1 cellular context compared by ENCODE assay signal in the genomic region with DNA sequence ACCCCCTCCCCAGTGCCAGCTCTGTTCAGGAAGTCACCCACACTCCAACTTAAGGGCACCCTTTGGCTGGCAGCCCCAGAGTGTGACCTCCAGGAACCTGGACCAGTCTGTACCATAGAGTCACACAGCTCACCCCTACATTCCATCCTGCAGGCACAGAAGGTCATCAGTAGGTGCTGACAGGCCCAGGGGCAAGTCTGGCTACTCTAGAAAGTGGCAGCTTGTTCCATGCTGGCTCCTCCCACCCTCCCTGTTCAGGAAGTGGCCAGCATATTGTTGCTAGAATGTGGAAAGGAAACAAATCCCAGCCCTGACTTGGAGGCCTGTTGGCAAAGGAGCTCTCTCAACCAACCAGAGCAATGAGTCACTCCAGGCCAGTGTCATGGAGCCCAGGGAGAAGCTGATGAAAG.
TF ChIP-seq lines count a peak whose summit lies in the region.

No MANE protein-coding gene starts in this region.

TF ChIP-seq in HepG2, 621 proteins besides CTCF, POLR2A, EP300 and RAD21 (continued from another document and continues in another):
- TF ChIP-seq, protein P1, sequence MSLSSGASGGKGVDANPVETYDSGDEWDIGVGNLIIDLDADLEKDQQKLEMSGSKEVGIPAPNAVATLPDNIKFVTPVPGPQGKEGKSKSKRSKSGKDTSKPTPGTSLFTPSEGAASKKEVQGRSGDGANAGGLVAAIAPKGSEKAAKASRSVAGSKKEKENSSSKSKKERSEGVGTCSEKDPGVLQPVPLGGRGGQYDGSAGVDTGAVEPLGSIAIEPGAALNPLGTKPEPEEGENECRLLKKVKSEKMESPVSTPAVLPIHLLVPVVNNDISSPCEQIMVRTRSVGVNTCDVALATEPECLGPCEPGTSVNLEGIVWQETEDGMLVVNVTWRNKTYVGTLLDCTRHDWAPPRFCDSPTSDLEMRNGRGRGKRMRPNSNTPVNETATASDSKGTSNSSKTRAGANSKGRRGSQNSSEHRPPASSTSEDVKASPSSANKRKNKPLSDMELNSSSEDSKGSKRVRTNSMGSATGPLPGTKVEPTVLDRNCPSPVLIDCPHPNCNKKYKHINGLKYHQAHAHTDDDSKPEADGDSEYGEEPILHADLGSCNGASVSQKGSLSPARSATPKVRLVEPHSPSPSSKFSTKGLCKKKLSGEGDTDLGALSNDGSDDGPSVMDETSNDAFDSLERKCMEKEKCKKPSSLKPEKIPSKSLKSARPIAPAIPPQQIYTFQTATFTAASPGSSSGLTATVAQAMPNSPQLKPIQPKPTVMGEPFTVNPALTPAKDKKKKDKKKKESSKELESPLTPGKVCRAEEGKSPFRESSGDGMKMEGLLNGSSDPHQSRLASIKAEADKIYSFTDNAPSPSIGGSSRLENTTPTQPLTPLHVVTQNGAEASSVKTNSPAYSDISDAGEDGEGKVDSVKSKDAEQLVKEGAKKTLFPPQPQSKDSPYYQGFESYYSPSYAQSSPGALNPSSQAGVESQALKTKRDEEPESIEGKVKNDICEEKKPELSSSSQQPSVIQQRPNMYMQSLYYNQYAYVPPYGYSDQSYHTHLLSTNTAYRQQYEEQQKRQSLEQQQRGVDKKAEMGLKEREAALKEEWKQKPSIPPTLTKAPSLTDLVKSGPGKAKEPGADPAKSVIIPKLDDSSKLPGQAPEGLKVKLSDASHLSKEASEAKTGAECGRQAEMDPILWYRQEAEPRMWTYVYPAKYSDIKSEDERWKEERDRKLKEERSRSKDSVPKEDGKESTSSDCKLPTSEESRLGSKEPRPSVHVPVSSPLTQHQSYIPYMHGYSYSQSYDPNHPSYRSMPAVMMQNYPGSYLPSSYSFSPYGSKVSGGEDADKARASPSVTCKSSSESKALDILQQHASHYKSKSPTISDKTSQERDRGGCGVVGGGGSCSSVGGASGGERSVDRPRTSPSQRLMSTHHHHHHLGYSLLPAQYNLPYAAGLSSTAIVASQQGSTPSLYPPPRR (CRISPR knock-in tag; IDR thresholded peaks at IDR 0.05; ENCODE audit: borderline replicate concordance) = peak; percentile 61; the same call in 1 of the 2 replicates
- TF ChIP-seq ZNF484 (CRISPR knock-in tag; IDR thresholded peaks at IDR 0.05; ENCODE audit: borderline replicate concordance, low read depth) (no peak), RXRA (CRISPR knock-in tag; IDR thresholded peaks at IDR 0.05) (peak; percentile 19; the same call in 1 of the 2 replicates), RORA (CRISPR knock-in tag; IDR thresholded peaks at IDR 0.05) (no peak), ZNF816 (CRISPR knock-in tag; IDR thresholded peaks at IDR 0.05; ENCODE audit: borderline replicate concordance) (0 out of 2 replicates have a peak, but pooled peaks have one; percentile 49), TOPORS (CRISPR knock-in tag; IDR thresholded peaks at IDR 0.05) (no peak), BORCS8-MEF2B (CRISPR knock-in tag; IDR thresholded peaks at IDR 0.05) (no peak), ZSCAN29 (CRISPR knock-in tag; conservative IDR thresholded peaks at IDR 0.05) (peak; percentile 60; the same call in 1 of the 2 replicates)
- TF ChIP-seq, protein P2, sequence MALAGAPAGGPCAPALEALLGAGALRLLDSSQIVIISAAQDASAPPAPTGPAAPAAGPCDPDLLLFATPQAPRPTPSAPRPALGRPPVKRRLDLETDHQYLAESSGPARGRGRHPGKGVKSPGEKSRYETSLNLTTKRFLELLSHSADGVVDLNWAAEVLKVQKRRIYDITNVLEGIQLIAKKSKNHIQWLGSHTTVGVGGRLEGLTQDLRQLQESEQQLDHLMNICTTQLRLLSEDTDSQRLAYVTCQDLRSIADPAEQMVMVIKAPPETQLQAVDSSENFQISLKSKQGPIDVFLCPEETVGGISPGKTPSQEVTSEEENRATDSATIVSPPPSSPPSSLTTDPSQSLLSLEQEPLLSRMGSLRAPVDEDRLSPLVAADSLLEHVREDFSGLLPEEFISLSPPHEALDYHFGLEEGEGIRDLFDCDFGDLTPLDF (CRISPR knock-in tag; IDR thresholded peaks at IDR 0.05) = no peak
- TF ChIP-seq, protein P3, sequence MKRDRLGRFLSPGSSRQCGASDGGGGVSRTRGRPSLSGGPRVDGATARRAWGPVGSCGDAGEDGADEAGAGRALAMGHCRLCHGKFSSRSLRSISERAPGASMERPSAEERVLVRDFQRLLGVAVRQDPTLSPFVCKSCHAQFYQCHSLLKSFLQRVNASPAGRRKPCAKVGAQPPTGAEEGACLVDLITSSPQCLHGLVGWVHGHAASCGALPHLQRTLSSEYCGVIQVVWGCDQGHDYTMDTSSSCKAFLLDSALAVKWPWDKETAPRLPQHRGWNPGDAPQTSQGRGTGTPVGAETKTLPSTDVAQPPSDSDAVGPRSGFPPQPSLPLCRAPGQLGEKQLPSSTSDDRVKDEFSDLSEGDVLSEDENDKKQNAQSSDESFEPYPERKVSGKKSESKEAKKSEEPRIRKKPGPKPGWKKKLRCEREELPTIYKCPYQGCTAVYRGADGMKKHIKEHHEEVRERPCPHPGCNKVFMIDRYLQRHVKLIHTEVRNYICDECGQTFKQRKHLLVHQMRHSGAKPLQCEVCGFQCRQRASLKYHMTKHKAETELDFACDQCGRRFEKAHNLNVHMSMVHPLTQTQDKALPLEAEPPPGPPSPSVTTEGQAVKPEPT (CRISPR knock-in tag; IDR thresholded peaks at IDR 0.05; ENCODE audit: low read depth) = no peak
- TF ChIP-seq, protein P4, sequence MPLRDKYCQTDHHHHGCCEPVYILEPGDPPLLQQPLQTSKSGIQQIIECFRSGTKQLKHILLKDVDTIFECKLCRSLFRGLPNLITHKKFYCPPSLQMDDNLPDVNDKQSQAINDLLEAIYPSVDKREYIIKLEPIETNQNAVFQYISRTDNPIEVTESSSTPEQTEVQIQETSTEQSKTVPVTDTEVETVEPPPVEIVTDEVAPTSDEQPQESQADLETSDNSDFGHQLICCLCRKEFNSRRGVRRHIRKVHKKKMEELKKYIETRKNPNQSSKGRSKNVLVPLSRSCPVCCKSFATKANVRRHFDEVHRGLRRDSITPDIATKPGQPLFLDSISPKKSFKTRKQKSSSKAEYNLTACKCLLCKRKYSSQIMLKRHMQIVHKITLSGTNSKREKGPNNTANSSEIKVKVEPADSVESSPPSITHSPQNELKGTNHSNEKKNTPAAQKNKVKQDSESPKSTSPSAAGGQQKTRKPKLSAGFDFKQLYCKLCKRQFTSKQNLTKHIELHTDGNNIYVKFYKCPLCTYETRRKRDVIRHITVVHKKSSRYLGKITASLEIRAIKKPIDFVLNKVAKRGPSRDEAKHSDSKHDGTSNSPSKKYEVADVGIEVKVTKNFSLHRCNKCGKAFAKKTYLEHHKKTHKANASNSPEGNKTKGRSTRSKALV (CRISPR knock-in tag; IDR thresholded peaks at IDR 0.05) = no peak
- TF ChIP-seq, protein P5, sequence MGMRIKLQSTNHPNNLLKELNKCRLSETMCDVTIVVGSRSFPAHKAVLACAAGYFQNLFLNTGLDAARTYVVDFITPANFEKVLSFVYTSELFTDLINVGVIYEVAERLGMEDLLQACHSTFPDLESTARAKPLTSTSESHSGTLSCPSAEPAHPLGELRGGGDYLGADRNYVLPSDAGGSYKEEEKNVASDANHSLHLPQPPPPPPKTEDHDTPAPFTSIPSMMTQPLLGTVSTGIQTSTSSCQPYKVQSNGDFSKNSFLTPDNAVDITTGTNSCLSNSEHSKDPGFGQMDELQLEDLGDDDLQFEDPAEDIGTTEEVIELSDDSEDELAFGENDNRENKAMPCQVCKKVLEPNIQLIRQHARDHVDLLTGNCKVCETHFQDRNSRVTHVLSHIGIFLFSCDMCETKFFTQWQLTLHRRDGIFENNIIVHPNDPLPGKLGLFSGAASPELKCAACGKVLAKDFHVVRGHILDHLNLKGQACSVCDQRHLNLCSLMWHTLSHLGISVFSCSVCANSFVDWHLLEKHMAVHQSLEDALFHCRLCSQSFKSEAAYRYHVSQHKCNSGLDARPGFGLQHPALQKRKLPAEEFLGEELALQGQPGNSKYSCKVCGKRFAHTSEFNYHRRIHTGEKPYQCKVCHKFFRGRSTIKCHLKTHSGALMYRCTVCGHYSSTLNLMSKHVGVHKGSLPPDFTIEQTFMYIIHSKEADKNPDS (CRISPR knock-in tag; IDR thresholded peaks at IDR 0.05) = no peak
- TF ChIP-seq, protein P6, sequence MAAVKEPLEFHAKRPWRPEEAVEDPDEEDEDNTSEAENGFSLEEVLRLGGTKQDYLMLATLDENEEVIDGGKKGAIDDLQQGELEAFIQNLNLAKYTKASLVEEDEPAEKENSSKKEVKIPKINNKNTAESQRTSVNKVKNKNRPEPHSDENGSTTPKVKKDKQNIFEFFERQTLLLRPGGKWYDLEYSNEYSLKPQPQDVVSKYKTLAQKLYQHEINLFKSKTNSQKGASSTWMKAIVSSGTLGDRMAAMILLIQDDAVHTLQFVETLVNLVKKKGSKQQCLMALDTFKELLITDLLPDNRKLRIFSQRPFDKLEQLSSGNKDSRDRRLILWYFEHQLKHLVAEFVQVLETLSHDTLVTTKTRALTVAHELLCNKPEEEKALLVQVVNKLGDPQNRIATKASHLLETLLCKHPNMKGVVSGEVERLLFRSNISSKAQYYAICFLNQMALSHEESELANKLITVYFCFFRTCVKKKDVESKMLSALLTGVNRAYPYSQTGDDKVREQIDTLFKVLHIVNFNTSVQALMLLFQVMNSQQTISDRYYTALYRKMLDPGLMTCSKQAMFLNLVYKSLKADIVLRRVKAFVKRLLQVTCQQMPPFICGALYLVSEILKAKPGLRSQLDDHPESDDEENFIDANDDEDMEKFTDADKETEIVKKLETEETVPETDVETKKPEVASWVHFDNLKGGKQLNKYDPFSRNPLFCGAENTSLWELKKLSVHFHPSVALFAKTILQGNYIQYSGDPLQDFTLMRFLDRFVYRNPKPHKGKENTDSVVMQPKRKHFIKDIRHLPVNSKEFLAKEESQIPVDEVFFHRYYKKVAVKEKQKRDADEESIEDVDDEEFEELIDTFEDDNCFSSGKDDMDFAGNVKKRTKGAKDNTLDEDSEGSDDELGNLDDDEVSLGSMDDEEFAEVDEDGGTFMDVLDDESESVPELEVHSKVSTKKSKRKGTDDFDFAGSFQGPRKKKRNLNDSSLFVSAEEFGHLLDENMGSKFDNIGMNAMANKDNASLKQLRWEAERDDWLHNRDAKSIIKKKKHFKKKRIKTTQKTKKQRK (IDR thresholded peaks at IDR 0.05; ENCODE audit: low read length) = no peak
- TF ChIP-seq, protein P7, sequence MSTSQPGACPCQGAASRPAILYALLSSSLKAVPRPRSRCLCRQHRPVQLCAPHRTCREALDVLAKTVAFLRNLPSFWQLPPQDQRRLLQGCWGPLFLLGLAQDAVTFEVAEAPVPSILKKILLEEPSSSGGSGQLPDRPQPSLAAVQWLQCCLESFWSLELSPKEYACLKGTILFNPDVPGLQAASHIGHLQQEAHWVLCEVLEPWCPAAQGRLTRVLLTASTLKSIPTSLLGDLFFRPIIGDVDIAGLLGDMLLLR (CRISPR knock-in tag; IDR thresholded peaks at IDR 0.05) = no peak
- TF ChIP-seq, protein P8, sequence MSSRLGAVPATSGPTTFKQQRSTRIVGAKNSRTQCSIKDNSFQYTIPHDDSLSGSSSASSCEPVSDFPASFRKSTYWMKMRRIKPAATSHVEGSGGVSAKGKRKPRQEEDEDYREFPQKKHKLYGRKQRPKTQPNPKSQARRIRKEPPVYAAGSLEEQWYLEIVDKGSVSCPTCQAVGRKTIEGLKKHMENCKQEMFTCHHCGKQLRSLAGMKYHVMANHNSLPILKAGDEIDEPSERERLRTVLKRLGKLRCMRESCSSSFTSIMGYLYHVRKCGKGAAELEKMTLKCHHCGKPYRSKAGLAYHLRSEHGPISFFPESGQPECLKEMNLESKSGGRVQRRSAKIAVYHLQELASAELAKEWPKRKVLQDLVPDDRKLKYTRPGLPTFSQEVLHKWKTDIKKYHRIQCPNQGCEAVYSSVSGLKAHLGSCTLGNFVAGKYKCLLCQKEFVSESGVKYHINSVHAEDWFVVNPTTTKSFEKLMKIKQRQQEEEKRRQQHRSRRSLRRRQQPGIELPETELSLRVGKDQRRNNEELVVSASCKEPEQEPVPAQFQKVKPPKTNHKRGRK (CRISPR knock-in tag; IDR thresholded peaks at IDR 0.05) = no peak
- TF ChIP-seq, protein P9, sequence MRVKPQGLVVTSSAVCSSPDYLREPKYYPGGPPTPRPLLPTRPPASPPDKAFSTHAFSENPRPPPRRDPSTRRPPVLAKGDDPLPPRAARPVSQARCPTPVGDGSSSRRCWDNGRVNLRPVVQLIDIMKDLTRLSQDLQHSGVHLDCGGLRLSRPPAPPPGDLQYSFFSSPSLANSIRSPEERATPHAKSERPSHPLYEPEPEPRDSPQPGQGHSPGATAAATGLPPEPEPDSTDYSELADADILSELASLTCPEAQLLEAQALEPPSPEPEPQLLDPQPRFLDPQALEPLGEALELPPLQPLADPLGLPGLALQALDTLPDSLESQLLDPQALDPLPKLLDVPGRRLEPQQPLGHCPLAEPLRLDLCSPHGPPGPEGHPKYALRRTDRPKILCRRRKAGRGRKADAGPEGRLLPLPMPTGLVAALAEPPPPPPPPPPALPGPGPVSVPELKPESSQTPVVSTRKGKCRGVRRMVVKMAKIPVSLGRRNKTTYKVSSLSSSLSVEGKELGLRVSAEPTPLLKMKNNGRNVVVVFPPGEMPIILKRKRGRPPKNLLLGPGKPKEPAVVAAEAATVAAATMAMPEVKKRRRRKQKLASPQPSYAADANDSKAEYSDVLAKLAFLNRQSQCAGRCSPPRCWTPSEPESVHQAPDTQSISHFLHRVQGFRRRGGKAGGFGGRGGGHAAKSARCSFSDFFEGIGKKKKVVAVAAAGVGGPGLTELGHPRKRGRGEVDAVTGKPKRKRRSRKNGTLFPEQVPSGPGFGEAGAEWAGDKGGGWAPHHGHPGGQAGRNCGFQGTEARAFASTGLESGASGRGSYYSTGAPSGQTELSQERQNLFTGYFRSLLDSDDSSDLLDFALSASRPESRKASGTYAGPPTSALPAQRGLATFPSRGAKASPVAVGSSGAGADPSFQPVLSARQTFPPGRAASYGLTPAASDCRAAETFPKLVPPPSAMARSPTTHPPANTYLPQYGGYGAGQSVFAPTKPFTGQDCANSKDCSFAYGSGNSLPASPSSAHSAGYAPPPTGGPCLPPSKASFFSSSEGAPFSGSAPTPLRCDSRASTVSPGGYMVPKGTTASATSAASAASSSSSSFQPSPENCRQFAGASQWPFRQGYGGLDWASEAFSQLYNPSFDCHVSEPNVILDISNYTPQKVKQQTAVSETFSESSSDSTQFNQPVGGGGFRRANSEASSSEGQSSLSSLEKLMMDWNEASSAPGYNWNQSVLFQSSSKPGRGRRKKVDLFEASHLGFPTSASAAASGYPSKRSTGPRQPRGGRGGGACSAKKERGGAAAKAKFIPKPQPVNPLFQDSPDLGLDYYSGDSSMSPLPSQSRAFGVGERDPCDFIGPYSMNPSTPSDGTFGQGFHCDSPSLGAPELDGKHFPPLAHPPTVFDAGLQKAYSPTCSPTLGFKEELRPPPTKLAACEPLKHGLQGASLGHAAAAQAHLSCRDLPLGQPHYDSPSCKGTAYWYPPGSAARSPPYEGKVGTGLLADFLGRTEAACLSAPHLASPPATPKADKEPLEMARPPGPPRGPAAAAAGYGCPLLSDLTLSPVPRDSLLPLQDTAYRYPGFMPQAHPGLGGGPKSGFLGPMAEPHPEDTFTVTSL (CRISPR knock-in tag; IDR thresholded peaks at IDR 0.05; ENCODE audit: borderline replicate concordance) = peak; percentile 44; the same call in 1 of the 2 replicates
